ENCODE assay signal across 8 cellular contexts in the genomic region with DNA sequence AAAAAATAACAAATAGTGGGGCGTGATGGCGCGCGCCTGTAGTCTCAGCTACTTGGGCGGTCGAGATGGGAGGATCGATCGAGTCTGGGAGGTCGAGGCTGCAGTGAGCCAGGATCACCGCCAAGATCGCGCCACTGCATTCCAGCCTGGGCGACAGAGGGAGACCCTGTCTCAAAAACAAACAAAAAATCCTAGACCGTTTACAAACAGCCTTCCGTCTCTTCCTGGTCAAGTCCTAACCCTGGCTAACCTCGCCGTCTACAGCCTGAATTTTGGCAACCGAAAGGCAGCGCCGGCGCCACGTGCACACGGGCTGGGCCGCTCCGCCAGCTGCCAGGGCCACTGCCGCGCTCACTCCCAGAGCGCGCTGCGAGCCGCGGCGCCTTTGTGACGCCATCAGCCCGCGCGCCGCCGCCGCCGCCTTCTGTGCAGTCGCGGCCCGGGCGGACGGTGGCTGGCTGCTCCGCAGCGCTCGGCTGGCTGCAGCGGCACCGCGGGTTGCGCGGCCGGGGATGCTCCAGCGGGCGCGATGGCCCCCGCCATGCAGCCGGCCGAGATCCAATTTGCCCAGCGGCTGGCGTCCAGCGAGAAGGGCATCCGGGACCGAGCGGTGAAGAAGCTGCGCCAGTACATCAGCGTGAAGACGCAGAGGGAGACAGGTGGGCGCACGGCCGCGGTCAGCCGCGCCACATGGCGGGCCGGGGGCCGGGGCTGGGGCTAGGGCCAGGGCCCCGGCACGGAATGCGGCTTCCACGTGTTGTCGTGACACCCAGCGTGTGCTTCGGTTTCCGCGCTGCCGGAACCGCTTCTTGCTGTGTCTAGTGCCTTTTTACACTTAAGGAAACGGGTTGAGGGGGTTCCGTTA. TPM values are rescaled to one million over a fixed set of nuclear protein-coding genes. Genes with fewer than 3 reads are reported as not detected.
DNase-seq lines count a peak whose midpoint lies in the region; ATAC-seq and TF ChIP-seq lines count a peak whose summit lies in the region.

A gene (minus strand): TSS at position 353 of the 865 bp plus-strand sequence. CDS start 1,392 bp downstream, outside the sequence.
A gene with protein sequence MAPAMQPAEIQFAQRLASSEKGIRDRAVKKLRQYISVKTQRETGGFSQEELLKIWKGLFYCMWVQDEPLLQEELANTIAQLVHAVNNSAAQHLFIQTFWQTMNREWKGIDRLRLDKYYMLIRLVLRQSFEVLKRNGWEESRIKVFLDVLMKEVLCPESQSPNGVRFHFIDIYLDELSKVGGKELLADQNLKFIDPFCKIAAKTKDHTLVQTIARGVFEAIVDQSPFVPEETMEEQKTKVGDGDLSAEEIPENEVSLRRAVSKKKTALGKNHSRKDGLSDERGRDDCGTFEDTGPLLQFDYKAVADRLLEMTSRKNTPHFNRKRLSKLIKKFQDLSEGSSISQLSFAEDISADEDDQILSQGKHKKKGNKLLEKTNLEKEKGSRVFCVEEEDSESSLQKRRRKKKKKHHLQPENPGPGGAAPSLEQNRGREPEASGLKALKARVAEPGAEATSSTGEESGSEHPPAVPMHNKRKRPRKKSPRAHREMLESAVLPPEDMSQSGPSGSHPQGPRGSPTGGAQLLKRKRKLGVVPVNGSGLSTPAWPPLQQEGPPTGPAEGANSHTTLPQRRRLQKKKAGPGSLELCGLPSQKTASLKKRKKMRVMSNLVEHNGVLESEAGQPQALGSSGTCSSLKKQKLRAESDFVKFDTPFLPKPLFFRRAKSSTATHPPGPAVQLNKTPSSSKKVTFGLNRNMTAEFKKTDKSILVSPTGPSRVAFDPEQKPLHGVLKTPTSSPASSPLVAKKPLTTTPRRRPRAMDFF (plus strand): TSS at position 425 of the 865 bp plus-strand sequence. CDS start 105 bp downstream, at position 530.

- ATAC-seq in activated naive CD8-positive, alpha-beta T cell treated with anti-CD3 and anti-CD28 coated beads, Interleukin-2, amount 50 U/mL, for 24 hours = peak; percentile 93
- peak; percentile 92 to 97 (median 94) for ATAC-seq in heart right ventricle

- H3K9me3 ChIP-seq in HEK293 (ENCODE audit: control insufficient read depth, insufficient read depth, low read depth, low read length) = no peaks in the 10 kb centered on the region
- no peaks in the 10 kb centered on the region for H3K9me3 ChIP-seq in SU-DHL-6 (ENCODE audit: insufficient read depth, low read length)
- no peaks in the 10 kb centered on the region for H3K9me3 ChIP-seq in heart right ventricle
- H3K9me3 ChIP-seq in tibial artery = no peaks in the 10 kb centered on the region

- CTCF ChIA-PET in HEK293 (lab: Yijun Ruan, JAX) = interaction anchor here (1.0 kb wide), 1 partner anchor 13 kb away, joined by 3 read pairs; no protein-coding TSS in a partner anchor

- H3K9me3 Mint-ChIP-seq in activated naive CD8-positive, alpha-beta T cell treated with anti-CD3 and anti-CD28 coated beads, Interleukin-2, amount 50 U/mL, for 24 hours = no peaks in the 10 kb centered on the region

- peaks cover 8% of the 10 kb centered on the region; the same call in 1 of the 2 replicates for H4K20me1 ChIP-seq in SU-DHL-6 (ENCODE audit: low read depth, low read length)

- no peaks in the 10 kb centered on the region for H3K27me3 ChIP-seq in SU-DHL-6 (ENCODE audit: low read length)
- H3K27me3 ChIP-seq in heart right ventricle = no peaks in the 10 kb centered on the region
- no peaks in the 10 kb centered on the region for H3K27me3 ChIP-seq in tibial artery

- WGBS in heart right ventricle, 2 donors = 5 to 7% methylated on average over 83 to 92 of the region's 92 CpGs

- peaks cover 40% of the 10 kb centered on the region for H3K36me3 Mint-ChIP-seq in activated naive CD8-positive, alpha-beta T cell treated with anti-CD3 and anti-CD28 coated beads, Interleukin-2, amount 50 U/mL, for 24 hours (ENCODE audit: low read depth)

- H3K4me2 ChIP-seq in SU-DHL-6 (ENCODE audit: low read depth, low read length, poor library complexity, severe bottlenecking) = peak within 1 kb of the TSS; percentile 88

- DNase-seq in GM03348 (ENCODE audit: low spot score) (peak; percentile 96), NCI-H1092 treated with DMSO at 0.1 percent for 48 hours (lab: John Stamatoyannopoulos, UW) (peak; percentile 90), heart right ventricle (peak; percentile 76 to 85), pons (ENCODE audit: low spot score) (peak; percentile 63), tibial artery (peak; percentile 70 to 89)
- DNase-seq in activated naive CD8-positive, alpha-beta T cell treated with anti-CD3 and anti-CD28 coated beads, Interleukin-2, amount 50 U/mL, for 24 hours = peak; percentile 84

- H3K4me3 Mint-ChIP-seq in activated naive CD8-positive, alpha-beta T cell treated with anti-CD3 and anti-CD28 coated beads, Interleukin-2, amount 50 U/mL, for 24 hours = peak within 1 kb of the TSS; percentile 93

- TF ChIP-seq CTCF in HEK293 (tag by site-specific recombination; IDR thresholded peaks at IDR 0.05) (peak; percentile 20; the same call in 1 of the 2 replicates), SU-DHL-6 (IDR thresholded peaks at IDR 0.05; ENCODE audit: insufficient read depth, low read length, poor library complexity, severe bottlenecking) (no peak), heart right ventricle (IDR thresholded peaks at IDR 0.05) (peak in 1 of 9 donors; percentile 12), tibial artery (IDR thresholded peaks at IDR 0.05) (no peak)

- H2AFZ ChIP-seq in SU-DHL-6 (ENCODE audit: low read depth, low read length, severe bottlenecking) = peak within 1 kb of the TSS; percentile 70

- H3K4me3 ChIP-seq in HEK293 (ENCODE audit: low read depth, low read length) = peak within 1 kb of the TSS; percentile 87
- H3K4me3 ChIP-seq in SU-DHL-6 (ENCODE audit: insufficient read depth, low read length, poor library complexity, severe bottlenecking) = peak within 1 kb of the TSS; percentile 100
- H3K4me3 ChIP-seq in heart right ventricle = peak within 1 kb of the TSS; percentile 89 to 100 (median 98)
- H3K4me3 ChIP-seq in tibial artery = peak within 1 kb of the TSS; percentile 77 to 91

- H3K36me3 ChIP-seq in HEK293 (ENCODE audit: control insufficient read depth in 2 of 2, insufficient read depth in 1 of 2, low read length in 2 of 2) (peaks cover 18 to 33% of the 10 kb centered on the region in 2 experiments), SU-DHL-6 (ENCODE audit: low read length) (0 out of 2 replicates have a peak, but pooled peaks cover 2% of the 10 kb centered on the region), heart right ventricle (peaks cover 0 to 28% (median 6%) of the 10 kb centered on the region in 9 donors), tibial artery (peaks cover 0 to 22% (median 9%) of the 10 kb centered on the region in 3 donors)

- peak within 1 kb of the TSS; percentile 92 for H3K27ac Mint-ChIP-seq in activated naive CD8-positive, alpha-beta T cell treated with anti-CD3 and anti-CD28 coated beads, Interleukin-2, amount 50 U/mL, for 24 hours

- H3K9ac ChIP-seq in SU-DHL-6 (ENCODE audit: low read length) = peak within 1 kb of the TSS; percentile 94

- POLR2A ChIA-PET in HEK293 (lab: Yijun Ruan, JAX) = interaction anchor here (1.1 to 1.4 kb wide), 3 partner anchors 14 to 69 kb away, joined by 3 to 5 read pairs (median 3); no protein-coding TSS in a partner anchor

- H3K79me2 ChIP-seq in SU-DHL-6 (ENCODE audit: insufficient read depth, low read length) = peaks cover 48% of the 10 kb centered on the region

- peaks cover 44% of the 10 kb centered on the region for H3K4me1 Mint-ChIP-seq in activated naive CD8-positive, alpha-beta T cell treated with anti-CD3 and anti-CD28 coated beads, Interleukin-2, amount 50 U/mL, for 24 hours

- intact Hi-C loops in heart right ventricle (cut with DNase I) (loop anchor here in 2 of 10 donors (10.0 kb wide), 2 partner anchors 315 to 335 kb away; no protein-coding TSS in a partner anchor), tibial artery (cut with DNase I; ENCODE audit: low total_unique reads) (loop anchor here (2.0 kb wide), 1 partner anchor 69 kb away; no protein-coding TSS in a partner anchor)

- H3K4me1 ChIP-seq in HEK293 (ENCODE audit: control insufficient read depth, insufficient read depth, low read length) (peaks cover 9% of the 10 kb centered on the region; the same call in 1 of the 2 replicates), heart right ventricle (peaks cover 0 to 45% (median 29%) of the 10 kb centered on the region in 9 donors), tibial artery (peaks cover 0 to 24% (median 12%) of the 10 kb centered on the region in 4 donors)

- H3K27ac ChIP-seq in HEK293 (ENCODE audit: extremely low read depth, low read depth, low read length) (peak within 1 kb of the TSS; percentile 84), SU-DHL-6 (ENCODE audit: low read depth, low read length) (peak within 1 kb of the TSS; percentile 63), heart right ventricle (peak within 1 kb of the TSS; percentile 37 to 96 (median 91)), tibial artery (peak within 1 kb of the TSS; percentile 76 to 84)

- H3F3A ChIP-seq in SU-DHL-6 (ENCODE audit: insufficient read depth) = no peaks in the 10 kb centered on the region

- no peaks in the 10 kb centered on the region for H3K9me2 ChIP-seq in SU-DHL-6 (replicated peaks; ENCODE audit: insufficient read depth, low read length)

- H3K27me3 Mint-ChIP-seq in activated naive CD8-positive, alpha-beta T cell treated with anti-CD3 and anti-CD28 coated beads, Interleukin-2, amount 50 U/mL, for 24 hours = no peaks in the 10 kb centered on the region

TF ChIP-seq in HEK293, 187 proteins besides CTCF, POLR2A, EP300 and RAD21 (continues in another document):
- TF ChIP-seq KLF16 (tag by site-specific recombination; IDR thresholded peaks at IDR 0.05) (peak; percentile 45), ZNF514 (tag by site-specific recombination; IDR thresholded peaks at IDR 0.05) (no peak), ZNF701 (tag by site-specific recombination; IDR thresholded peaks at IDR 0.05) (no peak), ZNF37A (tag by site-specific recombination; IDR thresholded peaks at IDR 0.05) (0 out of 2 replicates have a peak, but pooled peaks have one; percentile 32)
- TF ChIP-seq, protein P1, sequence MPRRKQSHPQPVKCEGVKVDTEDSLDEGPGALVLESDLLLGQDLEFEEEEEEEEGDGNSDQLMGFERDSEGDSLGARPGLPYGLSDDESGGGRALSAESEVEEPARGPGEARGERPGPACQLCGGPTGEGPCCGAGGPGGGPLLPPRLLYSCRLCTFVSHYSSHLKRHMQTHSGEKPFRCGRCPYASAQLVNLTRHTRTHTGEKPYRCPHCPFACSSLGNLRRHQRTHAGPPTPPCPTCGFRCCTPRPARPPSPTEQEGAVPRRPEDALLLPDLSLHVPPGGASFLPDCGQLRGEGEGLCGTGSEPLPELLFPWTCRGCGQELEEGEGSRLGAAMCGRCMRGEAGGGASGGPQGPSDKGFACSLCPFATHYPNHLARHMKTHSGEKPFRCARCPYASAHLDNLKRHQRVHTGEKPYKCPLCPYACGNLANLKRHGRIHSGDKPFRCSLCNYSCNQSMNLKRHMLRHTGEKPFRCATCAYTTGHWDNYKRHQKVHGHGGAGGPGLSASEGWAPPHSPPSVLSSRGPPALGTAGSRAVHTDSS (tag by site-specific recombination; IDR thresholded peaks at IDR 0.05) = peak; percentile 11; the same call in 1 of the 2 replicates

RNA-seq across cellular contexts. Expression of the first gene that starts in this region (rescaled TPM):
- total RNA-seq in heart right ventricle = under 1 TPM in 5 of 10 donors, not detected in 5; 0.12 to 0.51 (median 0.18) TPM
- polyA plus RNA-seq in heart right ventricle = under 1 TPM in 1 of 2 donors, not detected in 1; 0.16 TPM

RNA-seq across cellular contexts. Expression of the second gene that starts in this region (rescaled TPM):
- 10 to 100 TPM in 2 of 10 donors, 1 to 10 TPM in 8; 7.1 to 11.3 (median 8.6) TPM for total RNA-seq in heart right ventricle
- 1 to 10 TPM; 5.0 to 5.9 TPM for polyA plus RNA-seq in heart right ventricle

Comparison
In these comparisons a context has a peak if more than half of its experiments do, and no peak if none do; other contexts are left out.
1. Peak in every context shown above with its lines: DNase-seq, ATAC-seq, H3K4me3 ChIP-seq and H3K27ac ChIP-seq.